8 cellular contexts compared by ENCODE assay signal in genomic region chr17:45096141-45096540, GRCh38. TPM values are rescaled to one million over a fixed set of nuclear protein-coding genes. Genes with fewer than 3 reads are reported as not detected.
DNase-seq lines count a peak whose midpoint lies in the region; ATAC-seq, FAIRE-seq and TF ChIP-seq lines count a peak whose summit lies in the region.

No MANE protein-coding gene starts in this region.

- H3K27ac Mint-ChIP-seq in CD4-positive, alpha-beta T cell, result no peak overlapping the region

- no peaks in the 10 kb centered on the region for H3K27me3 Mint-ChIP-seq in CD4-positive, alpha-beta T cell

- in situ Hi-C loops in GM12878 (cut with MboI), result no loop called here

- H3K4me1 ChIP-seq in KMS-11 (ENCODE audit: low read depth, poor library complexity, severe bottlenecking) (peaks cover 15% of the 10 kb centered on the region), GM12878 (ENCODE audit: control insufficient read depth, insufficient read depth, low read length) (no peaks in the 10 kb centered on the region)

- H3K36me3 Mint-ChIP-seq in CD4-positive, alpha-beta T cell (ENCODE audit: low read depth), result peaks cover 82% of the 10 kb centered on the region

- no peak for DNase-seq in CD4-positive, alpha-beta T cell
- DNase-seq in GM12878 (ENCODE audit: low read depth, low spot score), result no peak
- peak; percentile 56 for DNase-seq in medulla oblongata (ENCODE audit: extremely low spot score)
- no peak for DNase-seq in NCI-H2081 treated with DMSO at 0.1 percent for 48 hours (lab: John Stamatoyannopoulos, UW)
- DNase-seq in Ammon's horn (ENCODE audit: low spot score), result no peak
- no peak for DNase-seq in activated T-cell treated with anti-CD3 and anti-CD28 coated beads for 4 hours

- H3K79me2 ChIP-seq in KMS-11 (ENCODE audit: insufficient read depth, low read depth) (no peaks in the 10 kb centered on the region), GM12878 (ENCODE audit: control insufficient read depth, insufficient read depth, low read length) (no peaks in the 10 kb centered on the region)

- CTCF ChIA-PET in CD4-positive, alpha-beta T cell (lab: Charles Lee), result interaction anchor here (0.9 kb wide), 1 partner anchor 39 kb away, joined by 3 read pairs; the partner anchor contains the start of gene ACBD4
- CTCF ChIA-PET in GM12878 (lab: Yijun Ruan, JAX), result interaction anchor here (0.6 to 4.7 kb wide), 10 partner anchors 8 to 317 kb away, joined by 3 to 70 read pairs (median 4); partner anchors contain the start of gene ACBD4

- H3K9ac ChIP-seq in KMS-11 (no peak overlapping the region), GM12878 (ENCODE audit: control insufficient read depth, insufficient read depth, low read length) (no peak overlapping the region)

- intact Hi-C loops in CD4-positive, alpha-beta T cell (cut with DNase I, micrococcal nuclease), result loop anchor here in 1 of 2 experiments (5.0 kb wide), 1 partner anchor 74 kb away; no protein-coding TSS in a partner anchor
- intact Hi-C loops in GM12878 (cut with micrococcal nuclease; ENCODE audit: unreplicated experiment), result loop anchor here (5.0 kb wide), 1 partner anchor 79 kb away; no protein-coding TSS in a partner anchor

- no peaks in the 10 kb centered on the region for H3K27me3 ChIP-seq in CD4-positive, alpha-beta T cell (ENCODE audit: control insufficient read depth, insufficient read depth, low read length)
- no peaks in the 10 kb centered on the region for H3K27me3 ChIP-seq in KMS-11 (ENCODE audit: insufficient read depth, low read depth)
- H3K27me3 ChIP-seq in GM12878 (replicated peaks in 1 of 2; ENCODE audit: control insufficient read depth in 2 of 2, insufficient read depth in 2 of 2, low read length in 1 of 2), result no peaks in the 10 kb centered on the region

- H3K36me3 ChIP-seq in KMS-11 (ENCODE audit: insufficient read depth) (peaks cover 18% of the 10 kb centered on the region; the same call in 1 of the 2 replicates), GM12878 (ENCODE audit: control insufficient read depth in 2 of 2, insufficient read depth in 2 of 2, low read length in 1 of 2) (peaks cover 47 to 50% of the 10 kb centered on the region in 2 experiments)

- H4K20me1 ChIP-seq in KMS-11 (ENCODE audit: insufficient read depth), result no peaks in the 10 kb centered on the region
- H4K20me1 ChIP-seq in GM12878 (ENCODE audit: control insufficient read depth, insufficient read depth), result no peaks in the 10 kb centered on the region

- H3K4me3 Mint-ChIP-seq in CD4-positive, alpha-beta T cell, result no peak overlapping the region

- no peak overlapping the region for H3K4me3 ChIP-seq in KMS-11 (IDR thresholded peaks at IDR 0.05; ENCODE audit: insufficient read depth, low read depth, low read length)
- H3K4me3 ChIP-seq in GM12878, result no peak overlapping the region

- TF ChIP-seq EP300 in GM12878 (IDR thresholded peaks at IDR 0.05; ENCODE audit: borderline replicate concordance in 1 of 2, control insufficient read depth in 1 of 2, low read depth in 2 of 2, low read length in 2 of 2), result no peak

- FAIRE-seq in GM12878 (lab: Jason Lieb, UNC), result peak; percentile 84

- peak; percentile 13; the same call in 1 of the 2 replicates for TF ChIP-seq RAD21 in GM12878 (IDR thresholded peaks at IDR 0.05; ENCODE audit: insufficient read depth, low read depth, low read length)

- no peak for TF ChIP-seq POLR2A in GM12878 (IDR thresholded peaks at IDR 0.05; ENCODE audit: low read depth, low read length)

- no peaks in the 10 kb centered on the region for H3K9me3 ChIP-seq in CD4-positive, alpha-beta T cell (ENCODE audit: control insufficient read depth, low read length)
- H3K9me3 ChIP-seq in GM12878 (replicated peaks; ENCODE audit: control insufficient read depth, insufficient read depth, low read length), result no peaks in the 10 kb centered on the region

- H3K27ac ChIP-seq in CD4-positive, alpha-beta T cell (ENCODE audit: low read depth, low read length), result no peak overlapping the region
- H3K27ac ChIP-seq in KMS-11 (no peak overlapping the region), GM12878 (ENCODE audit: control insufficient read depth, insufficient read depth) (no peak overlapping the region)

- H3K4me2 ChIP-seq in KMS-11, result no peak overlapping the region
- no peak overlapping the region for H3K4me2 ChIP-seq in GM12878 (ENCODE audit: control insufficient read depth, insufficient read depth)

- TF ChIP-seq CTCF in CD4-positive, alpha-beta T cell (IDR thresholded peaks at IDR 0.05), result peak; percentile 18
- TF ChIP-seq CTCF in KMS-11 (conservative IDR thresholded peaks at IDR 0.05; ENCODE audit: low read depth, low read length) (peak; percentile 82), GM12878 (IDR thresholded peaks at IDR 0.05 in 2 of 3, conservative IDR thresholded peaks at IDR 0.05 in 1 of 3; ENCODE audit: control insufficient read depth in 2 of 3, extremely low read depth in 1 of 3, insufficient read depth in 1 of 3, low read depth in 3 of 3, low read length in 3 of 3) (peak; percentile 34 to 46 (median 45))

- BruUV-seq in GM12878 (replicated peaks; lab: Mats Ljungman, UMichigan), result no TSS peak

- SMC1A ChIA-PET in GM12878 (lab: Charles Lee; ENCODE audit: uncharacterized antibody, unreplicated experiment), result interaction anchor here (1.0 to 7.0 kb wide), 3 partner anchors 16 to 176 kb away, joined by 3 to 38 read pairs (median 5); no protein-coding TSS in a partner anchor

- 26% methylated on average over 3 of the region's 3 CpGs for WGBS in GM12878 (ENCODE audit: insufficient coverage, insufficient replicate concordance, low lambda C conversion rate, missing lambda C conversion rate)

- H2AFZ ChIP-seq in KMS-11 (ENCODE audit: low read depth) (no peak overlapping the region), GM12878 (ENCODE audit: control insufficient read depth, low read depth, low read length) (no peak overlapping the region)

- ATAC-seq in CD4-positive, alpha-beta T cell (ENCODE audit: poor library complexity), result no peak
- ATAC-seq in GM12878 (no peak), GM19351 (IDR thresholded peaks at IDR 0.05; ENCODE audit: unreplicated experiment) (no peak)

- no peaks in the 10 kb centered on the region for H3K9me3 Mint-ChIP-seq in CD4-positive, alpha-beta T cell

- POLR2A ChIA-PET in CD4-positive, alpha-beta T cell (lab: Charles Lee), result no interaction called here
- POLR2A ChIA-PET in GM12878 (lab: Charles Lee), result interaction anchor here (0.6 kb wide), 1 partner anchor 604 kb away, joined by 3 read pairs; no protein-coding TSS in a partner anchor

- RAD21 ChIA-PET in GM12878 (lab: Charles Lee; ENCODE audit: unreplicated experiment), result no interaction called here

- peaks cover 7% of the 10 kb centered on the region for H3K4me1 Mint-ChIP-seq in CD4-positive, alpha-beta T cell (ENCODE audit: low read depth)

RNA-seq across cellular contexts. Expression of gene NMT1, which starts 35.0 kb away (rescaled TPM):
- 10 to 100 TPM; 61.1 to 62.2 TPM for total RNA-seq in CD4-positive, alpha-beta T cell
- 95.0 and 103 TPM in 2 replicates for total RNA-seq in GM12878 (2013; cell fraction: nucleolus; rRNA removed)
- total RNA-seq in GM12878 (2014; rRNA removed), result 118 and 121 TPM in 2 replicates
- total RNA-seq in GM12878 (2014; rRNA removed; fragmentation: Illumina TruSeq; extraction: Trizol), result 391 and 395 TPM in 2 replicates
- total RNA-seq in GM12878 (2021), result 204 and 223 TPM in 2 replicates
- polyA plus RNA-seq in GM12878 (2011; ENCODE audit: low read depth), result 42.9 TPM
- 116 and 138 TPM in 2 replicates for polyA plus RNA-seq in GM12878 (2011; rRNA removed)
- polyA plus RNA-seq in GM12878 (2011; cell fraction: cytosol; rRNA removed), result 65.2 and 75.7 TPM in 2 replicates
- polyA plus RNA-seq in GM12878 (2011; cell fraction: nucleus; rRNA removed), result 129 and 147 TPM in 2 replicates
- polyA plus RNA-seq in GM12878 (2012), result 87.9 and 96.7 TPM in 2 replicates
- 80.7 and 216 TPM in 2 replicates for polyA plus RNA-seq in GM12878 (2014; fragmentation: Illumina TruSeq; extraction: Trizol)
- polyA plus RNA-seq in GM12878 (2014; fragmentation: Nextera tagmentation; extraction: Ambion mirVana), result 100 to 1,000 TPM; 282 to 342 TPM
- polyA plus RNA-seq in GM12878 (2014; rRNA removed), result 96.7 and 112 TPM in 2 replicates
- polyA plus RNA-seq in GM12878 (2016; fragmentation: Nextera tagmentation; extraction: Ambion mirVana), result 100 to 1,000 TPM; 221 to 226 TPM
- 62.4 and 90.4 TPM in 2 replicates for polyA minus RNA-seq in GM12878 (2011; rRNA and poly(A)+ RNA removed)
- polyA minus RNA-seq in GM12878 (2011; cell fraction: cytosol; rRNA and poly(A)+ RNA removed), result 128 and 150 TPM in 2 replicates
- polyA minus RNA-seq in GM12878 (2011; cell fraction: nucleus; rRNA and poly(A)+ RNA removed), result 33.1 and 219 TPM in 2 replicates

RNA-seq across cellular contexts. Expression of gene PLCD3, which starts 36.2 kb away (rescaled TPM):
- 1 to 10 TPM; 1.8 to 2.4 TPM for total RNA-seq in CD4-positive, alpha-beta T cell
- 0.12 and 1.5 TPM in 2 replicates for total RNA-seq in GM12878 (2013; cell fraction: nucleolus; rRNA removed)
- total RNA-seq in GM12878 (2014; rRNA removed) (0.45 and 0.76 TPM in 2 replicates), GM12878 (2014; rRNA removed; fragmentation: Illumina TruSeq; extraction: Trizol) (0.28 and 0.36 TPM in 2 replicates), GM12878 (2021) (1.6 and 2.4 TPM in 2 replicates)
- not detected for polyA plus RNA-seq in GM12878 (2011; ENCODE audit: low read depth)
- polyA plus RNA-seq in GM12878 (2011; rRNA removed) (0.52 and 1.2 TPM in 2 replicates), GM12878 (2014; fragmentation: Illumina TruSeq; extraction: Trizol) (0.03 and 1.6 TPM in 2 replicates), GM12878 (2014; fragmentation: Nextera tagmentation; extraction: Ambion mirVana) (under 1 TPM; 0.02 to 0.04 TPM), GM12878 (2014; rRNA removed) (1.2 and 1.6 TPM in 2 replicates), GM12878 (2016; fragmentation: Nextera tagmentation; extraction: Ambion mirVana) (under 1 TPM; 0.13 to 0.43 TPM)
- 0.99 and 1.9 TPM in 2 replicates for polyA plus RNA-seq in GM12878 (2011; cell fraction: cytosol; rRNA removed)
- 1.6 and 2.0 TPM in 2 replicates for polyA plus RNA-seq in GM12878 (2011; cell fraction: nucleus; rRNA removed)
- polyA plus RNA-seq in GM12878 (2012), result 0.41 and 0.88 TPM in 2 replicates
- polyA minus RNA-seq in GM12878 (2011; rRNA and poly(A)+ RNA removed), result 1.5 and 4.4 TPM in 2 replicates
- polyA minus RNA-seq in GM12878 (2011; cell fraction: cytosol; rRNA and poly(A)+ RNA removed), result 2.7 and 3.5 TPM in 2 replicates
- 0.60 and 1.1 TPM in 2 replicates for polyA minus RNA-seq in GM12878 (2011; cell fraction: nucleus; rRNA and poly(A)+ RNA removed)

RNA-seq across cellular contexts. Expression of gene ACBD4, which starts 39.3 kb away (rescaled TPM):
- 10 to 100 TPM; 24.8 to 26.3 TPM for total RNA-seq in CD4-positive, alpha-beta T cell
- 14.7 and 14.8 TPM in 2 replicates for total RNA-seq in GM12878 (2013; cell fraction: nucleolus; rRNA removed)
- total RNA-seq in GM12878 (2014; rRNA removed) (8.1 and 10.2 TPM in 2 replicates), GM12878 (2014; rRNA removed; fragmentation: Illumina TruSeq; extraction: Trizol) (5.4 and 5.7 TPM in 2 replicates), GM12878 (2021) (10.0 and 10.1 TPM in 2 replicates)
- 2.2 TPM for polyA plus RNA-seq in GM12878 (2011; ENCODE audit: low read depth)
- polyA plus RNA-seq in GM12878 (2011; rRNA removed) (4.4 and 6.5 TPM in 2 replicates), GM12878 (2014; fragmentation: Illumina TruSeq; extraction: Trizol) (4.5 and 5.7 TPM in 2 replicates), GM12878 (2014; fragmentation: Nextera tagmentation; extraction: Ambion mirVana) (under 1 TPM; 0.20 to 0.27 TPM), GM12878 (2014; rRNA removed) (13.8 and 17.6 TPM in 2 replicates), GM12878 (2016; fragmentation: Nextera tagmentation; extraction: Ambion mirVana) (1 to 10 TPM; 7.2 to 9.9 TPM)
- polyA plus RNA-seq in GM12878 (2011; cell fraction: cytosol; rRNA removed), result 6.3 and 10.3 TPM in 2 replicates
- polyA plus RNA-seq in GM12878 (2011; cell fraction: nucleus; rRNA removed), result 28.8 and 29.4 TPM in 2 replicates
- 10.5 and 11.0 TPM in 2 replicates for polyA plus RNA-seq in GM12878 (2012)
- polyA minus RNA-seq in GM12878 (2011; rRNA and poly(A)+ RNA removed), result 2.6 and 6.4 TPM in 2 replicates
- polyA minus RNA-seq in GM12878 (2011; cell fraction: cytosol; rRNA and poly(A)+ RNA removed), result 2.5 and 4.0 TPM in 2 replicates
- 11.6 and 15.2 TPM in 2 replicates for polyA minus RNA-seq in GM12878 (2011; cell fraction: nucleus; rRNA and poly(A)+ RNA removed)

RNA-seq across cellular contexts. Expression of gene DCAKD, which starts 44.7 kb away (rescaled TPM):
- 10 to 100 TPM; 11.6 to 12.2 TPM for total RNA-seq in CD4-positive, alpha-beta T cell
- total RNA-seq in GM12878 (2013; cell fraction: nucleolus; rRNA removed), result 35.2 and 43.0 TPM in 2 replicates
- 49.4 and 62.7 TPM in 2 replicates for total RNA-seq in GM12878 (2014; rRNA removed)
- total RNA-seq in GM12878 (2014; rRNA removed; fragmentation: Illumina TruSeq; extraction: Trizol), result 23.0 and 27.9 TPM in 2 replicates
- 44.4 and 45.8 TPM in 2 replicates for total RNA-seq in GM12878 (2021)
- polyA plus RNA-seq in GM12878 (2011; ENCODE audit: low read depth), result 11.7 TPM
- 14.1 and 32.8 TPM in 2 replicates for polyA plus RNA-seq in GM12878 (2011; rRNA removed)
- polyA plus RNA-seq in GM12878 (2011; cell fraction: cytosol; rRNA removed), result 55.7 and 60.8 TPM in 2 replicates
- polyA plus RNA-seq in GM12878 (2011; cell fraction: nucleus; rRNA removed), result 57.5 and 71.0 TPM in 2 replicates
- 26.3 and 28.2 TPM in 2 replicates for polyA plus RNA-seq in GM12878 (2012)
- polyA plus RNA-seq in GM12878 (2014; fragmentation: Illumina TruSeq; extraction: Trizol), result 18.9 and 21.5 TPM in 2 replicates
- 10 to 100 TPM; 11.6 to 11.7 TPM for polyA plus RNA-seq in GM12878 (2014; fragmentation: Nextera tagmentation; extraction: Ambion mirVana)
- polyA plus RNA-seq in GM12878 (2014; rRNA removed), result 45.7 and 46.5 TPM in 2 replicates
- 10 to 100 TPM; 43.8 to 46.1 TPM for polyA plus RNA-seq in GM12878 (2016; fragmentation: Nextera tagmentation; extraction: Ambion mirVana)
- polyA minus RNA-seq in GM12878 (2011; rRNA and poly(A)+ RNA removed), result 29.1 and 56.8 TPM in 2 replicates
- polyA minus RNA-seq in GM12878 (2011; cell fraction: cytosol; rRNA and poly(A)+ RNA removed), result 22.7 and 27.9 TPM in 2 replicates
- 21.2 and 26.2 TPM in 2 replicates for polyA minus RNA-seq in GM12878 (2011; cell fraction: nucleus; rRNA and poly(A)+ RNA removed)

RNA-seq across cellular contexts. Expression of gene HEXIM1, which starts 52.1 kb away (rescaled TPM):
- total RNA-seq in CD4-positive, alpha-beta T cell, result 10 to 100 TPM; 50.5 to 50.9 TPM
- 5.6 and 6.3 TPM in 2 replicates for total RNA-seq in GM12878 (2013; cell fraction: nucleolus; rRNA removed)
- total RNA-seq in GM12878 (2014; rRNA removed) (12.2 and 13.4 TPM in 2 replicates), GM12878 (2014; rRNA removed; fragmentation: Illumina TruSeq; extraction: Trizol) (4.4 and 4.7 TPM in 2 replicates), GM12878 (2021) (23.9 and 24.1 TPM in 2 replicates)
- polyA plus RNA-seq in GM12878 (2011; ENCODE audit: low read depth), result 13.4 TPM
- polyA plus RNA-seq in GM12878 (2011; rRNA removed) (7.3 and 8.8 TPM in 2 replicates), GM12878 (2014; fragmentation: Illumina TruSeq; extraction: Trizol) (9.9 and 16.0 TPM in 2 replicates), GM12878 (2014; fragmentation: Nextera tagmentation; extraction: Ambion mirVana) (1 to 10 TPM; 1.9 to 2.1 TPM), GM12878 (2014; rRNA removed) (17.2 and 19.4 TPM in 2 replicates), GM12878 (2016; fragmentation: Nextera tagmentation; extraction: Ambion mirVana) (1 to 10 TPM; 8.3 to 9.3 TPM)
- 7.9 and 9.4 TPM in 2 replicates for polyA plus RNA-seq in GM12878 (2011; cell fraction: cytosol; rRNA removed)
- polyA plus RNA-seq in GM12878 (2011; cell fraction: nucleus; rRNA removed), result 9.7 and 14.2 TPM in 2 replicates
- 18.6 and 27.4 TPM in 2 replicates for polyA plus RNA-seq in GM12878 (2012)
- polyA minus RNA-seq in GM12878 (2011; rRNA and poly(A)+ RNA removed), result 2.5 and 4.7 TPM in 2 replicates
- 4.3 and 5.0 TPM in 2 replicates for polyA minus RNA-seq in GM12878 (2011; cell fraction: cytosol; rRNA and poly(A)+ RNA removed)
- 5.4 and 10.4 TPM in 2 replicates for polyA minus RNA-seq in GM12878 (2011; cell fraction: nucleus; rRNA and poly(A)+ RNA removed)

Comparison
In these comparisons a context has a peak if more than half of its experiments do, and no peak if none do; other contexts are left out.
1. CTCF ChIP-seq: peak in every context shown above with its lines; median percentile 82 in KMS-11; 45 in GM12878; 18 in CD4-positive, alpha-beta T cell.